ENCODE assay signal across 8 cellular contexts in genomic region chr5:17216974-17217325, GRCh38. TPM values are rescaled to one million over a fixed set of nuclear protein-coding genes. Genes with fewer than 3 reads are reported as not detected.
DNase-seq lines count a peak whose midpoint lies in the region; ATAC-seq, FAIRE-seq and TF ChIP-seq lines count a peak whose summit lies in the region.

No MANE protein-coding gene starts in this region.

- CTCF ChIA-PET in PC-9 (lab: Charles Lee), result no interaction called here

- H3K27me3 ChIP-seq in DOHH2 (ENCODE audit: control insufficient read depth, low read length) (peaks cover 17% of the 10 kb centered on the region), MM.1S (replicated peaks; ENCODE audit: insufficient read depth, low read length) (no peaks in the 10 kb centered on the region), bronchial epithelial cell (ENCODE audit: control insufficient read depth, insufficient read depth, low read length) (no peaks in the 10 kb centered on the region), lung (ENCODE audit: control insufficient read depth, insufficient read depth) (no peaks in the 10 kb centered on the region), PC-9 (ENCODE audit: insufficient read depth, low read depth) (0 out of 2 replicates have a peak, but pooled peaks cover 4% of the 10 kb centered on the region)

- H3K9me2 ChIP-seq in DOHH2 (replicated peaks; ENCODE audit: control insufficient read depth, low read length), result no peaks in the 10 kb centered on the region
- H3K9me2 ChIP-seq in MM.1S (replicated peaks; ENCODE audit: insufficient read depth, low read length), result no peaks in the 10 kb centered on the region
- H3K9me2 ChIP-seq in PC-9 (ENCODE audit: insufficient read depth), result no peaks in the 10 kb centered on the region

- H2AFZ ChIP-seq in MM.1S (ENCODE audit: low read length) (peak overlapping the region; percentile 93), PC-9 (no peak overlapping the region)

- peak overlapping the region; percentile 19; the same call in 1 of the 2 replicates for H3K9ac ChIP-seq in MM.1S (ENCODE audit: low read length)

- H3K4me1 ChIP-seq in DOHH2 (ENCODE audit: control insufficient read depth, low read length), result peaks cover 50% of the 10 kb centered on the region
- peaks cover 11% of the 10 kb centered on the region for H3K4me1 ChIP-seq in MM.1S (ENCODE audit: low read length)
- H3K4me1 ChIP-seq in lung (ENCODE audit: control insufficient read depth in 2 of 2, insufficient read depth in 2 of 2, low read length in 2 of 2), result peaks cover 6 to 15% of the 10 kb centered on the region in 2 donors
- no peaks in the 10 kb centered on the region for H3K4me1 ChIP-seq in PC-9 (replicated peaks; ENCODE audit: insufficient read depth)

- no peaks in the 10 kb centered on the region for H3K9me3 ChIP-seq in DOHH2 (ENCODE audit: control insufficient read depth, insufficient read depth, low read length)
- H3K9me3 ChIP-seq in MM.1S (replicated peaks; ENCODE audit: insufficient read depth, low read length), result no peaks in the 10 kb centered on the region
- H3K9me3 ChIP-seq in lung (ENCODE audit: control insufficient read depth in 2 of 2, insufficient read depth in 1 of 2, low read length in 1 of 2), result no peaks in the 10 kb centered on the region
- no peaks in the 10 kb centered on the region for H3K9me3 ChIP-seq in PC-9 (ENCODE audit: insufficient read depth, low read depth)

- H3K4me2 ChIP-seq in DOHH2 (ENCODE audit: low read length), result peak overlapping the region; percentile 83
- H3K4me2 ChIP-seq in MM.1S (ENCODE audit: low read depth, low read length), result peak overlapping the region; percentile 89
- no peak overlapping the region for H3K4me2 ChIP-seq in PC-9

- TF ChIP-seq CTCF in DOHH2 (IDR thresholded peaks at IDR 0.05; ENCODE audit: low read depth, low read length, poor library complexity, severe bottlenecking), result no peak
- no peak for TF ChIP-seq CTCF in MM.1S (IDR thresholded peaks at IDR 0.05; ENCODE audit: low read length)
- no peak for TF ChIP-seq CTCF in bronchial epithelial cell (IDR thresholded peaks at IDR 0.05; ENCODE audit: insufficient read depth, low read length, severe bottlenecking)
- no peak for TF ChIP-seq CTCF in lung (IDR thresholded peaks at IDR 0.05; ENCODE audit: control extremely low read depth, extremely low read depth)
- TF ChIP-seq CTCF in PC-9 (conservative IDR thresholded peaks at IDR 0.05), result no peak

- WGBS in lung, 2 donors, result 1 to 3% methylated on average over 14 of the region's 14 CpGs

- peaks cover 10% of the 10 kb centered on the region for H3K36me3 ChIP-seq in DOHH2 (ENCODE audit: control insufficient read depth, low read length)
- H3K36me3 ChIP-seq in MM.1S (replicated peaks; ENCODE audit: insufficient read depth, low read length), result no peaks in the 10 kb centered on the region
- no peaks in the 10 kb centered on the region for H3K36me3 ChIP-seq in bronchial epithelial cell (ENCODE audit: control insufficient read depth, insufficient read depth, low read length)
- H3K36me3 ChIP-seq in lung (ENCODE audit: control insufficient read depth in 2 of 2, insufficient read depth in 2 of 2, low read length in 2 of 2), result no peaks in the 10 kb centered on the region
- H3K36me3 ChIP-seq in PC-9 (ENCODE audit: low read depth), result no peaks in the 10 kb centered on the region

- H3K79me2 ChIP-seq in DOHH2 (ENCODE audit: control insufficient read depth, low read length) (peaks cover 42% of the 10 kb centered on the region), MM.1S (ENCODE audit: low read length) (peaks cover 39% of the 10 kb centered on the region), PC-9 (ENCODE audit: low read depth) (no peaks in the 10 kb centered on the region)

- peaks cover 7% of the 10 kb centered on the region; the same call in 1 of the 2 replicates for H3F3A ChIP-seq in DOHH2 (ENCODE audit: control insufficient read depth, insufficient read depth)
- peaks cover 20% of the 10 kb centered on the region for H3F3A ChIP-seq in MM.1S (ENCODE audit: insufficient read depth, low read length)
- peaks cover 6% of the 10 kb centered on the region; the same call in 1 of the 2 replicates for H3F3A ChIP-seq in PC-9 (ENCODE audit: insufficient read depth, low read depth)

- H3K27ac ChIP-seq in DOHH2 (ENCODE audit: low read depth, low read length) (peak overlapping the region; percentile 36), MM.1S (ENCODE audit: low read length) (peak overlapping the region; percentile 49; the same call in 1 of the 2 replicates), lung (ENCODE audit: low read depth in 1 of 2, low read length in 1 of 2) (peak overlapping the region in 1 of 2 donors; percentile 16), PC-9 (no peak overlapping the region)

- FAIRE-seq in bronchial epithelial cell (lab: Jason Lieb, UNC), result no peak

- H4K20me1 ChIP-seq in DOHH2 (ENCODE audit: control insufficient read depth, insufficient read depth, low read depth, low read length) (no peaks in the 10 kb centered on the region), MM.1S (ENCODE audit: insufficient read depth, low read length) (no peaks in the 10 kb centered on the region), PC-9 (ENCODE audit: insufficient read depth) (no peaks in the 10 kb centered on the region)

- H3K4me3 ChIP-seq in DOHH2 (ENCODE audit: low read length), result peak overlapping the region; percentile 73
- H3K4me3 ChIP-seq in MM.1S (ENCODE audit: low read length), result peak overlapping the region; percentile 62
- peak overlapping the region; percentile 88 for H3K4me3 ChIP-seq in bronchial epithelial cell (ENCODE audit: low read depth, low read length)
- no peak overlapping the region for H3K4me3 ChIP-seq in lung
- no peak overlapping the region for H3K4me3 ChIP-seq in PC-9

- peak; percentile 7 for ATAC-seq in lung (ENCODE audit: insufficient read depth, low FRiP score)

- intact Hi-C loops in PC-9 (cut with micrococcal nuclease; ENCODE audit: unreplicated experiment), result loop anchor here (1.0 to 10.0 kb wide), 5 partner anchors 895 to 1478 kb away; no protein-coding TSS in a partner anchor

- DNase-seq in MM.1S, result no peak
- DNase-seq in bronchial epithelial cell (ENCODE audit: low read depth), result no peak
- peak; percentile 30 for DNase-seq in lung (ENCODE audit: low spot score)
- peak; percentile 69 for DNase-seq in ureter (ENCODE audit: low spot score)
- DNase-seq in PC-9, result no peak
- no peak for DNase-seq in NCI-H2227 treated with DMSO at 0.1 percent for 48 hours (lab: John Stamatoyannopoulos, UW)
- no peak for DNase-seq in pons (ENCODE audit: low spot score)

- POLR2A ChIA-PET in PC-9 (lab: Charles Lee; ENCODE audit: unreplicated experiment), result no interaction called here

- no TSS peak for BruUV-seq in PC-9 (replicated peaks; lab: Mats Ljungman, UMichigan)

RNA-seq across cellular contexts. Expression of gene BASP1, which starts 0.5 kb away (rescaled TPM):
- total RNA-seq in bronchial epithelial cell (78.7 and 80.4 TPM in 2 replicates), lung (10 to 100 TPM; 23.7 to 42.7 TPM), ureter (77.8 TPM), PC-9 (2021) (not detected in 2 replicates)
- 100 to 1,000 TPM in 1 of 2 donors, 10 to 100 TPM in 1; 12.7 to 118 TPM for polyA plus RNA-seq in lung

Comparison
In these comparisons a context has a peak if more than half of its experiments do, and no peak if none do; other contexts are left out.
1. H3K4me3 ChIP-seq: peak in DOHH2 (single experiment), MM.1S (single experiment) and bronchial epithelial cell (single experiment); none in lung (single experiment) and PC-9 (single experiment).
2. DNase-seq: peak in lung (single experiment) and ureter (single experiment); none in MM.1S (single experiment), bronchial epithelial cell (single experiment), PC-9 (0 of 2), NCI-H2227 treated with DMSO at 0.1 percent for 48 hours (single experiment) and pons (single experiment).
3. RNA of gene BASP1, which starts 0.5 kb away (total RNA-seq): 78.7 to 80.4 TPM in bronchial epithelial cell, 77.8 TPM in ureter (single experiment) and 23.7 to 42.7 TPM in lung; not detected in PC-9; every median in the first group is over 10 times any median in the second.